In the genomic region with DNA sequence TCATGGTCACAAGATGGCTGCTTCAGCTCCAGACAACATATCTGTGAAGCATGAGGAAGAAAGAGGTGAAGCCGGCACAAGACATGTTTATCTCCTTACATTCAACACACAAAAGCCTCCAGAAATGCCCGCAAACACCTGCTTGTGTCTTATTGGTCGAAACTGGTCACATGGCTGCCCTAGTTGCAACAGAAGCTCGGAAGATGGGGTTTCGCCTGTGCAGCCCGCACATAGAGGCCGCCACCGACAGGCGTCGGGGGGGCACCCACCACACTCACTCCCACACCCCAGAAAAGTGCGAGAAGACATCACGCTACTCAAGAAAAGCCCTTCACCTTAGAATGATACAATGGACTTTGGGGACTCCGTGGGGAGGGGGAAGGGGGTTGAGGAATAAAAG, we compare ENCODE assay signal across 30 cellular contexts.
"Had no signal": no experiment of that assay in that cellular context is flagged by ENCODE, and none has a peak within 500 bp of the region (broad histone marks: within the 10 kb centered on the region; RNA-seq: fewer than 3 reads in every experiment).

No MANE protein-coding gene starts in this region.

- H3K9me3 ChIP-seq: SJCRH30 had no signal

- H3K27me3 ChIP-seq: brain microvascular endothelial cell, SJCRH30 had no signal

- H3K4me2 ChIP-seq: KMS-11 had no signal

- H3K36me3 ChIP-seq: brain microvascular endothelial cell, SJCRH30 had no signal

- H3K4me1 ChIP-seq: SJCRH30 had no signal

- FAIRE-seq: TTC549 had no signal

- H3K27ac ChIP-seq: brain microvascular endothelial cell, KMS-11, SJCRH30, SK-N-MC had no signal

- H3K9ac ChIP-seq: KMS-11 had no signal

- ATAC-seq: activated CD8-positive, alpha-beta memory T cell treated with anti-CD3 and anti-CD28 coated beads, Interleukin-2, amount 10 ng/mL, durations not matched to agents 7 days and 5 days; activated T-cell treated with anti-CD3 and anti-CD28 coated beads, Interleukin-2, amount 50 U/mL, for 72 hours; activated T-helper 17 cell treated with anti-CD3 and anti-CD28 coated beads, Interleukin-2, amount 50 U/mL, for 72 hours; Panc1 had no signal

- DNase-seq: activated CD4-positive, alpha-beta memory T cell treated with anti-CD3 and anti-CD28 coated beads, Interleukin-2, amount 10 ng/mL, durations not matched to agents 7 days and 5 days; activated CD4-positive, alpha-beta T cell treated with anti-CD3 and anti-CD28 coated beads for 4 hours; activated CD4-positive, alpha-beta T cell treated with anti-CD3 and anti-CD28 coated beads, Interleukin-2, amount 50 U/mL, for 1 hour; activated CD4-positive, CD25-positive, alpha-beta regulatory T cell treated with anti-CD3 and anti-CD28 coated beads, Interleukin-2, amount 50 U/mL, for 72 hours; activated CD8-positive, alpha-beta memory T cell treated with anti-CD3 and anti-CD28 coated beads for 24 hours; activated CD8-positive, alpha-beta memory T cell treated with anti-CD3 and anti-CD28 coated beads, Interleukin-2, amount 10 ng/mL, durations not matched to agents 7 days and 5 days; activated CD8-positive, alpha-beta memory T cell treated with anti-CD3 and anti-CD28 coated beads, Interleukin-2, amount 50 U/mL, for 48 hours; activated effector memory CD4-positive, alpha-beta T cell treated with anti-CD3 and anti-CD28 coated beads, Interleukin-2, amount 50 U/mL, for 16 hours; activated naive CD4-positive, alpha-beta T cell; activated naive CD4-positive, alpha-beta T cell treated with anti-CD3 and anti-CD28 coated beads, Interleukin-2, amount 50 U/mL, for 16 hours; activated naive CD8-positive, alpha-beta T cell treated with anti-CD3 and anti-CD28 coated beads for 36 hours; activated T-cell treated with anti-CD3 and anti-CD28 coated beads, Interleukin-2, amount 50 U/mL, for 72 hours; amniotic stem cell; aorta; brain microvascular endothelial cell; MM.1S; MV-4-11; NCI-H1092; NCI-H1436 treated with DMSO at 0.1 percent for 48 hours; NCI-H1694 treated with DMSO at 0.1 percent for 48 hours; NCI-H2029; NCI-H345; NCI-H524 treated with DMSO at 0.1 percent for 48 hours; SHP77; SJCRH30 had no signal

- H3K4me3 ChIP-seq: SJCRH30, SK-N-MC had no signal
